In the genomic region with DNA sequence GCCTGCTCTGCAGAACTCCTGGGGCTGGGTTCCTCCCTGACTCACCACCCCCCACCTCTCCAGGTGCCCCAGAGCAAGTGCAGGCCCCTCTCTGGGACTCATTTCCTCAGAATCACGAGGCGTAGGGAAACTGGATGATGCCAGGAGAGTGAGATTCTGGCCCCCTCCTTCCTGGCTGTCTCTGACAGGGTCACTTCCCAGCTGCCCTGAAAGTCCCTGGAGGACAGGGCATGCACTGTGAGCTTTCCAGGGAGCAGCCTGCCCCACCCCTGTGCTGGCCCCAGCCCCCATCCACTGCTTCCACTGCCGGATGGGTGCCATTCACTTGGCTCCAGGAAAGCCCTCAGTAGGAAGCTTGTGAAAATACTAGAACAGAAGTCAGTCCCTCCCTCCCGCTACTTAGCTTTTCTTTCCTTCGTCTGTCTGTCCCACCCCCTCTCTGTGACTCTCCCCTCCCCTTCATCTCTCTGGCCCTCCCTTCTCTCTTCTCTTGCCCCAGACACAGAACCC, we compare ENCODE assay signal across 14 cellular contexts. TPM values are rescaled to one million over a fixed set of nuclear protein-coding genes. Genes with fewer than 3 reads are reported as not detected.
DNase-seq lines count a peak whose midpoint lies in the region; ATAC-seq and TF ChIP-seq lines count a peak whose summit lies in the region.
"Had no signal": no experiment of that assay in that cellular context is flagged by ENCODE, and none has a peak within 500 bp of the region (broad histone marks: within the 10 kb centered on the region; RNA-seq: fewer than 3 reads in every experiment).

No MANE protein-coding gene starts in this region.

- H3K9me2 ChIP-seq in GM23338 (ENCODE audit: insufficient read depth), result no peaks in the 10 kb centered on the region

- POLR2A ChIA-PET in activated CD8-positive, alpha-beta T cell treated with anti-CD3 and anti-CD28 coated beads for 36 hours (lab: Charles Lee), result interaction anchor here (1.0 to 1.7 kb wide), 4 partner anchors 13 to 181 kb away, joined by 3 to 4 read pairs (median 4); no protein-coding TSS in a partner anchor

- H3K36me3 Mint-ChIP-seq in GM23338 (ENCODE audit: low read depth), result peaks cover 27% of the 10 kb centered on the region
- peaks cover 19% of the 10 kb centered on the region for H3K36me3 Mint-ChIP-seq in activated CD8-positive, alpha-beta T cell treated with anti-CD3 and anti-CD28 coated beads for 36 hours (ENCODE audit: low read depth)
- H3K36me3 Mint-ChIP-seq in stimulated activated naive B cell treated with anti-CD40 and anti-IgM and Interleukin-4, amounts not matched to agents 10 μg/mL and 1 μg/mL and 100 μg/mL, for 72 hours, result peaks cover 20 to 27% of the 10 kb centered on the region in 2 donors

- peak overlapping the region; percentile 69; the same call in 1 of the 2 replicates for H3K27ac ChIP-seq in GM23338 (ENCODE audit: low read depth)
- H3K27ac ChIP-seq in cardiac muscle cell, result peak overlapping the region; percentile 73
- peak overlapping the region; percentile 19 to 39 for H3K27ac ChIP-seq in prostate gland

- H4K20me1 ChIP-seq in GM23338 (replicated peaks; ENCODE audit: insufficient read depth), result no peaks in the 10 kb centered on the region

- peaks cover 42% of the 10 kb centered on the region for H3K4me1 Mint-ChIP-seq in GM23338
- peaks cover 22% of the 10 kb centered on the region for H3K4me1 Mint-ChIP-seq in activated CD8-positive, alpha-beta T cell treated with anti-CD3 and anti-CD28 coated beads for 36 hours (ENCODE audit: low read depth)
- peaks cover 17 to 41% of the 10 kb centered on the region in 2 donors for H3K4me1 Mint-ChIP-seq in stimulated activated naive B cell treated with anti-CD40 and anti-IgM and Interleukin-4, amounts not matched to agents 10 μg/mL and 1 μg/mL and 100 μg/mL, for 72 hours

- H3K27ac Mint-ChIP-seq in GM23338, result peak overlapping the region; percentile 78; the same call in 1 of the 2 replicates
- H3K27ac Mint-ChIP-seq in activated CD8-positive, alpha-beta T cell treated with anti-CD3 and anti-CD28 coated beads for 36 hours, result peak overlapping the region; percentile 61
- H3K27ac Mint-ChIP-seq in stimulated activated naive B cell treated with anti-CD40 and anti-IgM and Interleukin-4, amounts not matched to agents 10 μg/mL and 1 μg/mL and 100 μg/mL, for 72 hours, result no peak overlapping the region
- H3K27ac Mint-ChIP-seq: activated T-helper 2 cell treated with anti-CD3 and anti-CD28 coated beads, Interferon-gamma antibody, Interleukin-2, Interleukin-4, amounts not matched to agents 10 μg/mL and 5 μg/mL and 100 μg/mL, durations not matched to agents 14 hours and 24 hours and 36 hours had no signal

- H3K79me2 ChIP-seq in GM23338 (replicated peaks; ENCODE audit: insufficient read depth), result no peaks in the 10 kb centered on the region

- TF ChIP-seq POLR2A in prostate gland (IDR thresholded peaks at IDR 0.05), result no peak

- intact Hi-C loops in activated CD8-positive, alpha-beta T cell treated with anti-CD3 and anti-CD28 coated beads for 36 hours (cut with micrococcal nuclease), result loop anchor here (5.0 kb wide), 1 partner anchor 101 kb away; no protein-coding TSS in a partner anchor
- intact Hi-C loops in prostate gland (cut with DNase I), result loop anchor here (5.0 kb wide), 2 partner anchors 101 to 231 kb away; no protein-coding TSS in a partner anchor

- WGBS in prostate gland, result 19% methylated on average over 5 of the region's 5 CpGs

- H3K4me2 ChIP-seq in GM23338, result peak overlapping the region; percentile 51

- peaks cover 3% of the 10 kb centered on the region; the same call in 1 of the 2 replicates for H3F3A ChIP-seq in GM23338 (replicated peaks; ENCODE audit: low read depth)

- no peak overlapping the region for H3K4me3 ChIP-seq in GM23338
- H3K4me3 ChIP-seq in cardiac muscle cell, result no peak overlapping the region
- H3K4me3 ChIP-seq in prostate gland, result no peak overlapping the region

- H3K27me3 Mint-ChIP-seq in GM23338 (ENCODE audit: insufficient read depth, low read depth, poor library complexity), result peaks cover 22% of the 10 kb centered on the region
- H3K27me3 Mint-ChIP-seq in activated CD8-positive, alpha-beta T cell treated with anti-CD3 and anti-CD28 coated beads for 36 hours, result no peaks in the 10 kb centered on the region
- H3K27me3 Mint-ChIP-seq in stimulated activated naive B cell treated with anti-CD40 and anti-IgM and Interleukin-4, amounts not matched to agents 10 μg/mL and 1 μg/mL and 100 μg/mL, for 72 hours, result no peaks in the 10 kb centered on the region

- no peaks in the 10 kb centered on the region; the same call in 2 of the 3 replicates for H3K9me3 Mint-ChIP-seq in GM23338
- no peaks in the 10 kb centered on the region for H3K9me3 Mint-ChIP-seq in activated CD8-positive, alpha-beta T cell treated with anti-CD3 and anti-CD28 coated beads for 36 hours
- no peaks in the 10 kb centered on the region for H3K9me3 Mint-ChIP-seq in stimulated activated naive B cell treated with anti-CD40 and anti-IgM and Interleukin-4, amounts not matched to agents 10 μg/mL and 1 μg/mL and 100 μg/mL, for 72 hours
- H3K9me3 Mint-ChIP-seq: activated T-helper 2 cell treated with anti-CD3 and anti-CD28 coated beads, Interferon-gamma antibody, Interleukin-2, Interleukin-4, amounts not matched to agents 10 μg/mL and 5 μg/mL and 100 μg/mL, durations not matched to agents 14 hours and 24 hours and 36 hours had no signal

- H2AFZ ChIP-seq in GM23338, result no peak overlapping the region

- ATAC-seq in GM23338 (peak; percentile 9; the same call in 2 of the 3 replicates), GM21576 (IDR thresholded peaks at IDR 0.05; ENCODE audit: unreplicated experiment) (no peak), HG02763 (IDR thresholded peaks at IDR 0.05; ENCODE audit: unreplicated experiment) (no peak)
- no peak for ATAC-seq in activated CD8-positive, alpha-beta T cell treated with anti-CD3 and anti-CD28 coated beads for 36 hours
- ATAC-seq in stimulated activated naive B cell treated with anti-CD40 and anti-IgM and Interleukin-4, amounts not matched to agents 10 μg/mL and 1 μg/mL and 100 μg/mL, for 72 hours (replicated peaks), result no peak

- no peak overlapping the region for H3K4me3 Mint-ChIP-seq in GM23338
- no peak overlapping the region for H3K4me3 Mint-ChIP-seq in activated CD8-positive, alpha-beta T cell treated with anti-CD3 and anti-CD28 coated beads for 36 hours
- H3K4me3 Mint-ChIP-seq in stimulated activated naive B cell treated with anti-CD40 and anti-IgM and Interleukin-4, amounts not matched to agents 10 μg/mL and 1 μg/mL and 100 μg/mL, for 72 hours, result no peak overlapping the region

- CTCF ChIA-PET in activated CD8-positive, alpha-beta T cell treated with anti-CD3 and anti-CD28 coated beads for 36 hours (lab: Charles Lee), result interaction anchor here (1.1 to 4.3 kb wide), 7 partner anchors 13 to 171 kb away, joined by 3 to 37 read pairs (median 19); no protein-coding TSS in a partner anchor

- TF ChIP-seq CTCF in GM23338 (conservative IDR thresholded peaks at IDR 0.05; ENCODE audit: low read depth in 2 of 2), result no peak
- no peak for TF ChIP-seq CTCF in activated CD8-positive, alpha-beta T cell treated with anti-CD3 and anti-CD28 coated beads for 36 hours (IDR thresholded peaks at IDR 0.05)
- no peak for TF ChIP-seq CTCF in cardiac muscle cell (IDR thresholded peaks at IDR 0.05; ENCODE audit: low read depth, low read length)
- TF ChIP-seq CTCF in prostate gland (IDR thresholded peaks at IDR 0.05), result no peak

- H3K27me3 ChIP-seq in GM23338 (ENCODE audit: insufficient read depth), result peaks cover 4% of the 10 kb centered on the region; the same call in 1 of the 2 replicates
- H3K27me3 ChIP-seq in cardiac muscle cell, result no peaks in the 10 kb centered on the region
- H3K27me3 ChIP-seq in prostate gland (replicated peaks; ENCODE audit: insufficient read depth), result no peaks in the 10 kb centered on the region

- DNase-seq in GM23338 (ENCODE audit: low spot score) (peak; percentile 47), cardiac muscle cell (ENCODE audit: low read depth in 1 of 2, low spot score in 1 of 2) (peak; percentile 37 to 75), prostate gland (ENCODE audit: low spot score) (no peak), AG08396 (ENCODE audit: low spot score) (no peak)
- no peak for DNase-seq in activated CD8-positive, alpha-beta T cell treated with anti-CD3 and anti-CD28 coated beads for 36 hours
- no peak for DNase-seq in stimulated activated naive B cell treated with anti-CD40 and anti-IgM and Interleukin-4, amounts not matched to agents 10 μg/mL and 1 μg/mL and 100 μg/mL, for 72 hours
- DNase-seq: stimulated activated CD4-positive, alpha-beta T cell treated with anti-CD3 and anti-CD28 coated beads, Interleukin-4, amount 100 ng/mL, for 24 hours had no signal

- H3K36me3 ChIP-seq in GM23338 (ENCODE audit: insufficient read depth) (peaks cover 4% of the 10 kb centered on the region; the same call in 1 of the 2 replicates), cardiac muscle cell (peaks cover 6% of the 10 kb centered on the region), prostate gland (peaks cover 0 to 2% of the 10 kb centered on the region in 2 donors)

- no peaks in the 10 kb centered on the region for H3K9me3 ChIP-seq in cardiac muscle cell (ENCODE audit: low read depth)
- no peaks in the 10 kb centered on the region for H3K9me3 ChIP-seq in prostate gland

- H3K4me1 ChIP-seq in GM23338 (ENCODE audit: insufficient read depth), result peaks cover 23% of the 10 kb centered on the region; the same call in 1 of the 2 replicates
- H3K4me1 ChIP-seq in cardiac muscle cell (ENCODE audit: low read depth), result peaks cover 24% of the 10 kb centered on the region
- peaks cover 3% of the 10 kb centered on the region for H3K4me1 ChIP-seq in prostate gland (replicated peaks)

RNA-seq across cellular contexts. Expression of gene TACR2, which starts 10.4 kb away (rescaled TPM):
- total RNA-seq in GM23338 (2014; rRNA removed; shearing (Covaris generic)), result 0.54 TPM in 1 of 2 replicates, not detected in the other
- polyA plus RNA-seq in GM23338 (2016; fragmentation: Nextera tagmentation; extraction: Ambion mirVana), result not detected in 2 replicates
- not detected for total RNA-seq in activated CD8-positive, alpha-beta T cell treated with anti-CD3 and anti-CD28 coated beads for 36 hours
- not detected in 2 replicates for total RNA-seq in cardiac muscle cell
- polyA plus RNA-seq in cardiac muscle cell, result 0.26 and 0.53 TPM in 2 replicates
- total RNA-seq in prostate gland, result 1 to 10 TPM in 1 of 2 donors, under 1 TPM in 1; 0.77 to 2.4 TPM
- total RNA-seq: activated T-helper 2 cell treated with anti-CD3 and anti-CD28 coated beads, Interferon-gamma antibody, Interleukin-2, Interleukin-4, amounts not matched to agents 10 μg/mL and 5 μg/mL and 100 μg/mL, durations not matched to agents 14 hours and 24 hours and 36 hours; HT1080; mononuclear cell; NCI-H460; T-helper 1 cell treated with Interleukin-12 subunit alpha and Interleukin-12 subunit beta and Interleukin-4 antibody, amounts not matched to agents 30 ng/mL and 1 ng/mL, for 36 hours had no signal

RNA-seq across cellular contexts. Expression of gene TSPAN15, which starts 44.9 kb away (rescaled TPM):
- total RNA-seq in GM23338 (2014; rRNA removed; shearing (Covaris generic)), result 10.1 and 12.5 TPM in 2 replicates
- polyA plus RNA-seq in GM23338 (2016; fragmentation: Nextera tagmentation; extraction: Ambion mirVana) (6.6 TPM in 2 replicates), cardiac muscle cell (252 and 541 TPM in 2 replicates)
- total RNA-seq in activated CD8-positive, alpha-beta T cell treated with anti-CD3 and anti-CD28 coated beads for 36 hours, result 1 to 10 TPM in 1 of 2 experiments, under 1 TPM in 1; 0.58 to 1.2 TPM
- total RNA-seq in cardiac muscle cell (179 and 289 TPM in 2 replicates), prostate gland (10 to 100 TPM; 78.8 to 85.3 TPM)

Comparison
In these comparisons a context has a peak if more than half of its experiments do, and no peak if none do; other contexts are left out.
1. DNase-seq: peak in GM23338 (single experiment) and cardiac muscle cell (2 of 2); none in activated CD8-positive, alpha-beta T cell treated with anti-CD3 and anti-CD28 coated beads for 36 hours (single experiment), prostate gland (single experiment), stimulated activated naive B cell treated with anti-CD40 and anti-IgM and Interleukin-4, amounts not matched to agents 10 μg/mL and 1 μg/mL and 100 μg/mL, for 72 hours (single experiment) and AG08396 (single experiment).
2. Peak in every context shown above with its lines, with median percentiles within 50 percentile points of each other: H3K27ac ChIP-seq.